ENCODE assay signal across 10 cellular contexts in the genomic region with DNA sequence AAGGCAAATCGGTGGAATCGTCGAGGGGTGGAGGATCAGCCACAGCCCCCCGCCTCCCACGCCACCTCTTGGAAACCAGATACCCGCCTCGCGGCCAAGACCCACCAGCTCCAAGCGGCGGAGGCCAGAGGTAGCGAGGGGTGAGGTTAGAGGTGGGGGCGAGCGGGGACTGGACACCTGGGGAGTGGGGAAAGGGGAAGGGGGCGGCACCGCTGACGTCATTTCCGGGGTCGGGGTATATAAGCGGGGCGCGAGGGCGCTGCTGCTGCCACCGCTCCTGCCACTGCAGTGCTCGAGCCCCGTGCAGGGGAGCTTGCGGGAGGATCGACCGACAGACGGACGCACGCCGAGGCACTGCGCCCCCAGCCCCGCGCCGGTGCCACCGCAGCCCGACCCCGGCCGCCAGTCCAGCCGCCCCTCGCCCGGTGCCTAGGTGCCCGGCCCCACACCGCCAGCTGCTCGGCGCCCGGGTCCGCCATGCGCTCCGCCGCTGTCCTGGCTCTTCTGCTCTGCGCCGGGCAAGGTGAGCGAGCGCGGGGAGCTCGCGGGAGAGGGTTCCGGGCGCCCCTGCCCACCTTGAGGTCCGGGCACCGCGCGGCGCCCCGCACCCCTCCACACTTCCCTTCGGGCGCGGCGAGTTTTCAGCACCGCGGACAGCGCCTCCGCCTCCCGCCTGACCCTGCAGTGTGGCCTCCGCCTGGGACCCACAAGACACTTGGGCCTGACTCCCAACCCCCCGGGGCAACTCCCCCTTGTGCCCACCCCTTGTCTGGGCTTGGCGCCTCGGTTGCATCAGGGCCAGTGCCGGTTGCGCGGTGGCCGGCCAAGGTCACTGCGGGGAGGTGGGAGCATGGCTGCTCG. TPM values are rescaled to one million over a fixed set of nuclear protein-coding genes. Genes with fewer than 3 reads are reported as not detected.
DNase-seq lines count a peak whose midpoint lies in the region; ATAC-seq lines count a peak whose summit lies in the region.
"Had no signal": no experiment of that assay in that cellular context is flagged by ENCODE, and none has a peak within 500 bp of the region (broad histone marks: within the 10 kb centered on the region; RNA-seq: fewer than 3 reads in every experiment).

A gene with protein sequence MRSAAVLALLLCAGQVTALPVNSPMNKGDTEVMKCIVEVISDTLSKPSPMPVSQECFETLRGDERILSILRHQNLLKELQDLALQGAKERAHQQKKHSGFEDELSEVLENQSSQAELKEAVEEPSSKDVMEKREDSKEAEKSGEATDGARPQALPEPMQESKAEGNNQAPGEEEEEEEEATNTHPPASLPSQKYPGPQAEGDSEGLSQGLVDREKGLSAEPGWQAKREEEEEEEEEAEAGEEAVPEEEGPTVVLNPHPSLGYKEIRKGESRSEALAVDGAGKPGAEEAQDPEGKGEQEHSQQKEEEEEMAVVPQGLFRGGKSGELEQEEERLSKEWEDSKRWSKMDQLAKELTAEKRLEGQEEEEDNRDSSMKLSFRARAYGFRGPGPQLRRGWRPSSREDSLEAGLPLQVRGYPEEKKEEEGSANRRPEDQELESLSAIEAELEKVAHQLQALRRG (plus strand): TSS at position 268 of the 861 bp plus-strand sequence. CDS start 210 bp downstream, at position 478.

- H3K27me3 Mint-ChIP-seq in stimulated activated naive CD8-positive, alpha-beta T cell treated with anti-CD3 and anti-CD28 coated beads, Interleukin-15, amount 100 ng/mL, for 72 hours, result peaks cover 70% of the 10 kb centered on the region

- peaks cover 5% of the 10 kb centered on the region for H3K4me1 Mint-ChIP-seq in stimulated activated naive CD8-positive, alpha-beta T cell treated with anti-CD3 and anti-CD28 coated beads, Interleukin-15, amount 100 ng/mL, for 72 hours

- DNase-seq in ELF-1 (ENCODE audit: low read depth, low spot score) (peak; percentile 85), NCI-H1417 treated with DMSO at 0.1 percent for 48 hours (lab: John Stamatoyannopoulos, UW) (peak; percentile 47), UCSD-AML1 (lab: John Stamatoyannopoulos, UW; ENCODE audit: unreplicated experiment) (peak; percentile 63), lung microvascular endothelial cell (ENCODE audit: low read depth in 2 of 2) (peak; percentile 56 to 60)
- peak; percentile 34 to 50 for DNase-seq in stimulated activated naive CD8-positive, alpha-beta T cell treated with anti-CD3 and anti-CD28 coated beads, Interleukin-15, amount 100 ng/mL, for 72 hours

- ATAC-seq in stimulated activated naive CD8-positive, alpha-beta T cell treated with anti-CD3 and anti-CD28 coated beads, Interleukin-15, amount 100 ng/mL, for 72 hours, result peak; percentile 77
- ATAC-seq in GM21528 (IDR thresholded peaks at IDR 0.05; ENCODE audit: low FRiP score, unreplicated experiment) (no peak), HG03025 (IDR thresholded peaks at IDR 0.05; ENCODE audit: low FRiP score, unreplicated experiment) (no peak)

- peak within 1 kb of the TSS in 1 of 2 donors; percentile 54 for H3K4me3 Mint-ChIP-seq in stimulated activated naive CD8-positive, alpha-beta T cell treated with anti-CD3 and anti-CD28 coated beads, Interleukin-15, amount 100 ng/mL, for 72 hours

- H3K27ac ChIP-seq in cingulate gyrus (ENCODE audit: low read depth, low read length), result peak within 1 kb of the TSS; percentile 60

- H3K9me3 Mint-ChIP-seq in stimulated activated naive CD8-positive, alpha-beta T cell treated with anti-CD3 and anti-CD28 coated beads, Interleukin-15, amount 100 ng/mL, for 72 hours, result peaks cover 0 to 6% of the 10 kb centered on the region in 2 donors

- no peak within 1 kb of the TSS for H3K27ac Mint-ChIP-seq in stimulated activated naive CD8-positive, alpha-beta T cell treated with anti-CD3 and anti-CD28 coated beads, Interleukin-15, amount 100 ng/mL, for 72 hours

RNA-seq across cellular contexts. Expression of the gene that starts here (rescaled TPM):
- not detected in 2 replicates for total RNA-seq in lung microvascular endothelial cell
- total RNA-seq: HT1080, renal cortical epithelial cell had no signal

Comparison
In these comparisons a context has a peak if more than half of its experiments do, and no peak if none do; other contexts are left out.
1. Peak in DNase-seq in lung microvascular endothelial cell; RNA of the gene not detected or under 1 TPM.